Comparison of ENCODE assay signal across 29 cellular contexts in genomic region chr9:14662060-14662453, GRCh38.
"Had no signal": no experiment of that assay in that cellular context is flagged by ENCODE, and none has a peak within 500 bp of the region (broad histone marks: within the 10 kb centered on the region; RNA-seq: fewer than 3 reads in every experiment).

No MANE protein-coding gene starts in this region.

- H3K9me3 ChIP-seq: adrenal gland, ascending aorta, body of pancreas, breast epithelium had no signal

- DNase-seq: activated effector memory CD4-positive, alpha-beta T cell treated with anti-CD3 and anti-CD28 coated beads, Interleukin-2, amount 50 U/mL, for 16 hours; activated effector memory CD4-positive, alpha-beta T cell treated with Interleukin-2 at 50 U/mL for 16 hours; activated gamma-delta T cell; activated gamma-delta T cell treated with Interleukin-2 at 50 U/mL for 16 hours; activated naive CD4-positive, alpha-beta T cell; activated naive CD4-positive, alpha-beta T cell treated with anti-CD3 and anti-CD28 coated beads for 36 hours; activated naive CD4-positive, alpha-beta T cell treated with anti-CD3 and anti-CD28 coated beads, Interleukin-2, amount 10 ng/mL, durations not matched to agents 7 days and 5 days; activated naive CD4-positive, alpha-beta T cell treated with anti-CD3 and anti-CD28 coated beads, Interleukin-2, amount 50 U/mL, for 16 hours; activated naive CD4-positive, alpha-beta T cell treated with Interleukin-2 at 50 U/mL for 16 hours; activated naive CD8-positive, alpha-beta T cell treated with anti-CD3 and anti-CD28 coated beads for 36 hours; activated naive CD8-positive, alpha-beta T cell treated with anti-CD3 and anti-CD28 coated beads, Interleukin-2, amount 10 ng/mL, durations not matched to agents 7 days and 5 days; activated naive CD8-positive, alpha-beta T cell treated with anti-CD3 and anti-CD28 coated beads, Interleukin-2, amount 50 U/mL, for 24 hours; activated T-cell treated with anti-CD3 and anti-CD28 coated beads, Interleukin-2, amount 50 U/mL, for 1 hour; activated T-cell treated with anti-CD3 and anti-CD28 coated beads, Interleukin-2, amount 50 U/mL, for 24 hours; activated T-cell treated with anti-CD3 and anti-CD28 coated beads, Interleukin-2, amount 50 U/mL, for 4 hours; activated T-cell treated with anti-CD3 and anti-CD28 coated beads, Interleukin-2, amount 50 U/mL, for 48 hours; activated T-cell treated with anti-CD3 and anti-CD28 coated beads, Interleukin-2, amount 50 U/mL, for 72 hours; adrenal gland; amniotic stem cell; anterior cingulate cortex; aorta; body of pancreas; central memory CD4-positive, alpha-beta T cell had no signal

- H3K27me3 ChIP-seq: adrenal gland, ascending aorta, body of pancreas, brain microvascular endothelial cell, breast epithelium, cardiac muscle cell had no signal

- H3K4me1 ChIP-seq: adrenal gland, ascending aorta, body of pancreas, breast epithelium had no signal

- H3K4me3 ChIP-seq: adrenal gland, ascending aorta, body of pancreas, breast epithelium, cardiac muscle cell had no signal

- H3K27ac ChIP-seq: adrenal gland, ascending aorta, body of pancreas, brain microvascular endothelial cell, breast epithelium, cardiac muscle cell had no signal

- ATAC-seq: activated naive CD4-positive, alpha-beta T cell treated with anti-CD3 and anti-CD28 coated beads, Interleukin-2, amount 50 U/mL, for 72 hours; activated naive CD8-positive, alpha-beta T cell treated with anti-CD3 and anti-CD28 coated beads, Interleukin-2, amount 50 U/mL, for 24 hours; activated T-cell treated with anti-CD3 and anti-CD28 coated beads, Interleukin-2, amount 50 U/mL, for 4 hours; activated T-cell treated with anti-CD3 and anti-CD28 coated beads, Interleukin-2, amount 50 U/mL, for 72 hours; activated T-helper 17 cell treated with anti-CD3 and anti-CD28 coated beads, Interleukin-2, amount 50 U/mL, for 72 hours had no signal

- H3K36me3 ChIP-seq: adrenal gland, ascending aorta, brain microvascular endothelial cell, cardiac muscle cell had no signal
